ENCODE assay signal across 26 cellular contexts in the genomic region with DNA sequence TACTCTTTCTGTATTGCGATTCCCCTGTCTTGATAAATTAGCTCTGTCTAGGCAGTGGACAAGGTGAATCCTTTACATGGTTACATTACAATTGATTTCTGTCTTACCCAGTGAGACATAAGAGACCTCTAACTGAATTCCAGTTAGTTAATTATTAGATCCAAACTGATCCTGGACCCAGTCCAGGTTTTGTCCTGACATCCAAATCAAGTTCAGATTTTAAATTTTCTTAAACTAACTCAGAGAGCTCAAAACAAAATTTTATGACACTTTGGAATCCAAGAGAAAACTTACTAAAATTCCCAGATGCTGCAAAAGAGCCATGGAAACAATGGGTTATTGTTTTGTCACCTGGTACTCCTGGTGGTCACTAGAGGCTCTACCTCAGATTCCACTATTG.
"Had no signal": no experiment of that assay in that cellular context is flagged by ENCODE, and none has a peak within 500 bp of the region (broad histone marks: within the 10 kb centered on the region; RNA-seq: fewer than 3 reads in every experiment).

No MANE protein-coding gene starts in this region.

- H3K27me3 Mint-ChIP-seq: dendritic cell treated with granulocyte-macrophage colony-stimulating factor and Interleukin-4, amounts not matched to agents 40 ng/mL and 50 ng/mL, for 4 days; effector memory CD8-positive, alpha-beta T cell; naive B cell; naive thymus-derived CD8-positive, alpha-beta T cell had no signal

- DNase-seq: colonic mucosa; cortex of kidney; effector CD8-positive, alpha-beta T cell; effector memory CD8-positive, alpha-beta T cell; endodermal cell; foreskin keratinocyte; gastrocnemius medialis; glutamatergic neuron; head of caudate nucleus; heart right ventricle; hippocampal formation; immature natural killer cell; islet precursor cell; kidney; kidney glomerular epithelial cell; left cardiac atrium; left lung; left ventricle myocardium superior; lower lobe of right lung; mesenchymal stem cell; mucosa of descending colon; naive B cell; naive thymus-derived CD8-positive, alpha-beta T cell had no signal

- H3K27ac Mint-ChIP-seq: dendritic cell treated with granulocyte-macrophage colony-stimulating factor and Interleukin-4, amounts not matched to agents 40 ng/mL and 50 ng/mL, for 4 days; effector memory CD8-positive, alpha-beta T cell; endodermal cell; immature natural killer cell; mesothelial cell of epicardium; naive B cell; naive thymus-derived CD8-positive, alpha-beta T cell had no signal

- H3K4me3 Mint-ChIP-seq: dendritic cell treated with granulocyte-macrophage colony-stimulating factor and Interleukin-4, amounts not matched to agents 40 ng/mL and 50 ng/mL, for 4 days; effector memory CD8-positive, alpha-beta T cell; endodermal cell; immature natural killer cell; mesothelial cell of epicardium; naive B cell; naive thymus-derived CD8-positive, alpha-beta T cell had no signal

- H3K36me3 Mint-ChIP-seq: immature natural killer cell, mesothelial cell of epicardium, naive B cell had no signal

- H3K4me1 Mint-ChIP-seq: endodermal cell; immature natural killer cell; mesothelial cell of epicardium; naive B cell; naive thymus-derived CD8-positive, alpha-beta T cell had no signal

- H3K4me3 ChIP-seq: colonic mucosa, esophagus muscularis mucosa, gastrocnemius medialis, heart right ventricle, left lung, lower lobe of right lung, mucosa of descending colon had no signal
